15 cellular contexts compared by ENCODE assay signal in the genomic region with DNA sequence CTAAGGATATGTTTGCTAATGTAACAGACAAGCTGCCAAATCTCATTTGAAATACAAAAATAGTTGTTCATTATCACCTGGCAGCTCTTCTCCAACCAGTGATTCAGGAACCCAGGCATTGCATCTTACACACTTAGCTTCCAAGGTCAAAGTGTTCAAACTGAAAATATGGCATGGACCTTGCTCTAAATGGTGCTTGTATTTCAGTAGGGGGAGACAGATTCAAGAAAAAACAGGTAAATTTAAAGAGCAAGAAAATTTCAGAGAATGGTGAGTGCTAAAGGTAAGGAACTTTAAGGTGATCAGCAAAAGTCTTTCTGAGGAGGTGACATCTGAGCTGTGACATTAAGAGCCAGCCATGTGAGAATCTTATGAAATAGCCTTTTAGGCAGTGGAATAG.
DNase-seq lines count a peak whose midpoint lies in the region; ATAC-seq, FAIRE-seq and TF ChIP-seq lines count a peak whose summit lies in the region.
"Had no signal": no experiment of that assay in that cellular context is flagged by ENCODE, and none has a peak within 500 bp of the region (broad histone marks: within the 10 kb centered on the region; RNA-seq: fewer than 3 reads in every experiment).

No MANE protein-coding gene starts in this region.

- H3K9me3 ChIP-seq in OCI-LY7 (ENCODE audit: low read length) (no peaks in the 10 kb centered on the region), H1 (ENCODE audit: insufficient read depth in 2 of 2, low read depth in 1 of 2, low read length in 1 of 2) (no peaks in the 10 kb centered on the region)

- no peak overlapping the region for H3K4me3 ChIP-seq in GM23338
- no peak overlapping the region for H3K4me3 ChIP-seq in OCI-LY7 (ENCODE audit: low read depth, low read length, poor library complexity, severe bottlenecking)
- no peak overlapping the region for H3K4me3 ChIP-seq in H1 (ENCODE audit: extremely low read depth in 1 of 4, insufficient read depth in 2 of 4, low read depth in 3 of 4, low read length in 4 of 4)

- no peaks in the 10 kb centered on the region for H3K4me1 ChIP-seq in GM23338 (ENCODE audit: insufficient read depth)
- H3K4me1 ChIP-seq in OCI-LY7 (ENCODE audit: insufficient read depth, low read length, poor library complexity, severe bottlenecking), result peaks cover 2% of the 10 kb centered on the region
- H3K4me1 ChIP-seq in H1 (replicated peaks in 1 of 4; ENCODE audit: control insufficient read depth in 3 of 4, insufficient read depth in 4 of 4, low read length in 3 of 4), result no peaks in the 10 kb centered on the region

- no peak overlapping the region for H3K23ac ChIP-seq in H1 (ENCODE audit: insufficient read length)

- peak overlapping the region in 1 of 4 experiments; percentile 13; a peak in 1 of 7 replicates for H3K9ac ChIP-seq in H1 (replicated peaks in 1 of 4; ENCODE audit: extremely low read depth in 1 of 4, low read depth in 3 of 4, low read length in 3 of 4)

- H2BK15ac ChIP-seq in H1 (ENCODE audit: low read length), result no peak overlapping the region

- no peak overlapping the region for H4K91ac ChIP-seq in H1 (replicated peaks; ENCODE audit: insufficient read length, low read length)

- no peaks in the 10 kb centered on the region for H3K23me2 ChIP-seq in H1 (ENCODE audit: low read depth, low read length)

- no peak overlapping the region for H2BK20ac ChIP-seq in H1 (ENCODE audit: low read length)

- no peak overlapping the region for H2BK120ac ChIP-seq in H1 (replicated peaks; ENCODE audit: low read depth, low read length)

- H3K27me3 Mint-ChIP-seq in GM23338 (ENCODE audit: insufficient read depth, low read depth, poor library complexity) (no peaks in the 10 kb centered on the region), T-cell (peaks cover 34 to 42% of the 10 kb centered on the region in 2 donors)

- no TSS peak for BruUV-seq in OCI-LY7 (replicated peaks; lab: Mats Ljungman, UMichigan)

- H4K20me1 ChIP-seq in GM23338 (replicated peaks; ENCODE audit: insufficient read depth) (no peaks in the 10 kb centered on the region; the same call in 1 of the 2 replicates), OCI-LY7 (ENCODE audit: insufficient read depth, low read length) (no peaks in the 10 kb centered on the region), H1 (replicated peaks in 1 of 2; ENCODE audit: control insufficient read depth in 1 of 2, insufficient read depth in 2 of 2, low read length in 2 of 2) (no peaks in the 10 kb centered on the region)

- H2AFZ ChIP-seq in GM23338, result no peak overlapping the region
- no peak overlapping the region for H2AFZ ChIP-seq in OCI-LY7 (ENCODE audit: low read length)
- no peak overlapping the region for H2AFZ ChIP-seq in H1 (ENCODE audit: low read length)

- no peak overlapping the region for H4K8ac ChIP-seq in H1 (ENCODE audit: extremely low read depth, insufficient read depth, low read length)

- no peak overlapping the region for H3K14ac ChIP-seq in H1 (ENCODE audit: insufficient read length)

- H3K27ac Mint-ChIP-seq in GM23338, result no peak overlapping the region
- no peak overlapping the region for H3K27ac Mint-ChIP-seq in T-cell
- H3K27ac Mint-ChIP-seq: activated naive CD8-positive, alpha-beta T cell; progenitor cell of endocrine pancreas had no signal

- no peaks in the 10 kb centered on the region for H3K4me1 Mint-ChIP-seq in GM23338
- H3K4me1 Mint-ChIP-seq in T-cell, result no peaks in the 10 kb centered on the region

- no peak overlapping the region for H2BK5ac ChIP-seq in H1 (ENCODE audit: low read depth, low read length)

- no peak for TF ChIP-seq EP300 in H1 (IDR thresholded peaks at IDR 0.05; ENCODE audit: borderline replicate concordance in 1 of 2, low read depth in 2 of 2, low read length in 2 of 2)

- ATAC-seq in GM23338 (no peak), HG03457 (IDR thresholded peaks at IDR 0.05; ENCODE audit: unreplicated experiment) (no peak), T-cell (replicated peaks in 1 of 4) (no peak)
- ATAC-seq: left cardiac atrium had no signal

- no peaks in the 10 kb centered on the region for H3K9me3 Mint-ChIP-seq in GM23338
- peaks cover 0 to 3% (median 0%) of the 10 kb centered on the region in 3 donors for H3K9me3 Mint-ChIP-seq in T-cell

- H3K79me2 ChIP-seq in GM23338 (replicated peaks; ENCODE audit: insufficient read depth), result no peaks in the 10 kb centered on the region
- H3K79me2 ChIP-seq in OCI-LY7 (ENCODE audit: insufficient read depth, low read depth, low read length), result no peaks in the 10 kb centered on the region
- no peaks in the 10 kb centered on the region for H3K79me2 ChIP-seq in H1 (ENCODE audit: control insufficient read depth in 1 of 2, insufficient read depth in 2 of 2, low read length in 2 of 2)

- TF ChIP-seq CTCF in GM23338 (conservative IDR thresholded peaks at IDR 0.05; ENCODE audit: low read depth in 2 of 2) (peak; percentile 23 to 45; a peak in 2 of 4 replicates), OCI-LY7 (conservative IDR thresholded peaks at IDR 0.05; ENCODE audit: low read length) (peak; percentile 67), H1 (IDR thresholded peaks at IDR 0.05; ENCODE audit: control extremely low read depth in 1 of 3, insufficient read depth in 1 of 3, low read depth in 1 of 3, low read length in 3 of 3) (no peak; a peak in 1 of 4 replicates)

- FAIRE-seq in H1 (lab: Jason Lieb, UNC), result no peak

- H3K36me3 ChIP-seq in GM23338 (ENCODE audit: insufficient read depth) (no peaks in the 10 kb centered on the region), OCI-LY7 (ENCODE audit: insufficient read depth, low read length) (no peaks in the 10 kb centered on the region), H1 (ENCODE audit: control insufficient read depth in 2 of 4, insufficient read depth in 4 of 4, low read length in 3 of 4) (no peaks in the 10 kb centered on the region)

- H3K9me2 ChIP-seq in GM23338 (ENCODE audit: insufficient read depth) (no peaks in the 10 kb centered on the region), OCI-LY7 (ENCODE audit: insufficient read depth, low read length) (no peaks in the 10 kb centered on the region)

- intact Hi-C loops in OCI-LY7 (cut with micrococcal nuclease; ENCODE audit: unreplicated experiment), result no loop called here

- H3K79me1 ChIP-seq in H1 (ENCODE audit: low read depth, low read length), result no peaks in the 10 kb centered on the region

- POLR2A ChIA-PET in OCI-LY7 (lab: Charles Lee) (no interaction called here), H1 (lab: Charles Lee; ENCODE audit: partially characterized antibody) (no interaction called here), T-cell (lab: Charles Lee) (no interaction called here)

- H3K18ac ChIP-seq in H1 (ENCODE audit: extremely low read depth, low read length), result no peak overlapping the region

- H3K4me2 ChIP-seq in GM23338 (no peak overlapping the region), OCI-LY7 (ENCODE audit: low read length) (no peak overlapping the region), H1 (ENCODE audit: insufficient read depth in 1 of 2, low read depth in 2 of 2, low read length in 2 of 2) (no peak overlapping the region)

- CTCF ChIA-PET in OCI-LY7 (lab: Charles Lee; ENCODE audit: unreplicated experiment) (no interaction called here), H1 (lab: Charles Lee; ENCODE audit: partially characterized antibody) (interaction anchor here (0.8 to 1.9 kb wide), 10 partner anchors 8 to 253 kb away, joined by 3 to 7 read pairs (median 3); no protein-coding TSS in a partner anchor), T-cell (lab: Charles Lee) (no interaction called here)

- H3K36me3 Mint-ChIP-seq in GM23338 (ENCODE audit: low read depth), result no peaks in the 10 kb centered on the region
- no peaks in the 10 kb centered on the region for H3K36me3 Mint-ChIP-seq in T-cell
- H3K36me3 Mint-ChIP-seq: activated naive CD8-positive, alpha-beta T cell had no signal

- no peaks in the 10 kb centered on the region for H3F3A ChIP-seq in GM23338 (replicated peaks; ENCODE audit: low read depth)

- no peak overlapping the region for H4K5ac ChIP-seq in H1 (ENCODE audit: insufficient read length, low read depth, low read length)

- H3K27me3 ChIP-seq in GM23338 (ENCODE audit: insufficient read depth) (no peaks in the 10 kb centered on the region), H1 (replicated peaks in 1 of 4; ENCODE audit: control insufficient read depth in 3 of 4, extremely low read depth in 1 of 4, insufficient read depth in 3 of 4, low read length in 3 of 4) (no peaks in the 10 kb centered on the region)

- no peak overlapping the region for H2AK5ac ChIP-seq in H1 (ENCODE audit: low read depth, low read length)

- H3K27ac ChIP-seq in GM23338 (ENCODE audit: low read depth) (no peak overlapping the region), OCI-LY7 (ENCODE audit: low read depth, low read length, poor library complexity, severe bottlenecking) (no peak overlapping the region), H1 (ENCODE audit: low read depth, low read length) (no peak overlapping the region)

- DNase-seq in GM23338 (ENCODE audit: low spot score), result no peak
- peak; percentile 10 for DNase-seq in OCI-LY7 (ENCODE audit: low spot score)
- no peak for DNase-seq in H1 (ENCODE audit: low read depth in 1 of 2, low spot score in 2 of 2)
- peak; percentile 31 for DNase-seq in renal cortical epithelial cell (ENCODE audit: low read depth)
- no peak for DNase-seq in T-cell
- no peak for DNase-seq in NCI-H2029 treated with DMSO at 0.1 percent for 48 hours (lab: John Stamatoyannopoulos, UW)
- DNase-seq: activated CD4-positive, alpha-beta T cell treated with anti-CD3 and anti-CD28 coated beads for 48 hours; hippocampal formation; left cardiac atrium; NCI-H187; NCI-H526 treated with DMSO at 0.1 percent for 48 hours; T-helper 2 cell had no signal

- TF ChIP-seq POLR2A in H1 (IDR thresholded peaks at IDR 0.05; ENCODE audit: control extremely low read depth in 1 of 2, low read depth in 2 of 2, low read length in 2 of 2), result no peak

- peak; percentile 38 to 45 for TF ChIP-seq RAD21 in H1 (IDR thresholded peaks at IDR 0.05 in 1 of 2, conservative IDR thresholded peaks at IDR 0.05 in 1 of 2; ENCODE audit: low read depth in 2 of 2, low read length in 2 of 2)

- no peak overlapping the region for H2BK12ac ChIP-seq in H1 (ENCODE audit: low read depth, low read length)

- H3K56ac ChIP-seq in H1 (replicated peaks; ENCODE audit: insufficient read length, low read depth, low read length), result no peak overlapping the region

- no peak overlapping the region for H3K4me3 Mint-ChIP-seq in GM23338
- no peak overlapping the region for H3K4me3 Mint-ChIP-seq in T-cell
- H3K4me3 Mint-ChIP-seq: activated naive CD8-positive, alpha-beta T cell had no signal

- H3K4ac ChIP-seq in H1 (replicated peaks; ENCODE audit: insufficient read length, low read depth, low read length), result no peak overlapping the region

TF ChIP-seq in GM23338, 12 proteins besides CTCF, POLR2A, EP300 and RAD21 (continues in another document):
- TF ChIP-seq JUNB (IDR thresholded peaks at IDR 0.05; ENCODE audit: unreplicated experiment), result no peak
- TF ChIP-seq ZNF331 (CRISPR knock-in tag; IDR thresholded peaks at IDR 0.05; ENCODE audit: low read depth), result no peak
- TF ChIP-seq ZNF114 (CRISPR knock-in tag; IDR thresholded peaks at IDR 0.05), result no peak
- TF ChIP-seq CREB1 (CRISPR knock-in tag; IDR thresholded peaks at IDR 0.05; ENCODE audit: low read depth), result no peak

TF ChIP-seq in H1, 55 proteins besides CTCF, POLR2A, EP300 and RAD21 (continues in another document):
- no peak for TF ChIP-seq SP4 (IDR thresholded peaks at IDR 0.05; ENCODE audit: low read length)
- no peak for TF ChIP-seq RFX5 (IDR thresholded peaks at IDR 0.05; ENCODE audit: borderline replicate concordance, low read depth, low read length)

Comparison
In these comparisons a context has a peak if more than half of its experiments do, and no peak if none do; other contexts are left out.
1. DNase-seq: peak in OCI-LY7 (single experiment) and renal cortical epithelial cell (single experiment); none in GM23338 (single experiment), H1 (0 of 2), T-cell (0 of 34) and NCI-H2029 treated with DMSO at 0.1 percent for 48 hours (single experiment).
2. CTCF ChIP-seq: peak in GM23338 (2 of 2) and OCI-LY7 (single experiment); none in H1 (0 of 3).